ENCODE assay signal across 20 cellular contexts in genomic region chr1:93581917-93582850, GRCh38.
DNase-seq lines count a peak whose midpoint lies in the region; ATAC-seq and TF ChIP-seq lines count a peak whose summit lies in the region.
"Had no signal": no experiment of that assay in that cellular context is flagged by ENCODE, and none has a peak within 500 bp of the region (broad histone marks: within the 10 kb centered on the region; RNA-seq: fewer than 3 reads in every experiment).

No MANE protein-coding gene starts in this region.

- H3K4me3 Mint-ChIP-seq in brain, result no peak overlapping the region
- H3K4me3 Mint-ChIP-seq: activated CD4-positive, alpha-beta memory T cell treated with anti-CD3 and anti-CD28 coated beads, Interleukin-2, amount 10 ng/mL, durations not matched to agents 7 days and 5 days; activated naive CD8-positive, alpha-beta T cell; T-helper 1 cell treated with Interleukin-12 subunit alpha and Interleukin-12 subunit beta and Interleukin-4 antibody, amounts not matched to agents 30 μg/mL and 1 μg/mL, for 36 hours had no signal

- H2AK5ac ChIP-seq in neuronal stem cell (ENCODE audit: low read depth, low read length), result no peak overlapping the region

- H3K9me3 ChIP-seq in left ventricle myocardium inferior (replicated peaks) (no peaks in the 10 kb centered on the region), neuronal stem cell (replicated peaks in 1 of 2; ENCODE audit: control insufficient read depth in 2 of 2, insufficient read depth in 1 of 2, low read depth in 1 of 2, low read length in 2 of 2) (no peaks in the 10 kb centered on the region), tibial nerve (no peaks in the 10 kb centered on the region)

- no peak for ATAC-seq in left ventricle myocardium superior
- no peak for ATAC-seq in HG02884 (IDR thresholded peaks at IDR 0.05; ENCODE audit: unreplicated experiment)
- ATAC-seq: foreskin keratinocyte, left cardiac atrium had no signal

- no peak overlapping the region for H3K18ac ChIP-seq in neuronal stem cell (ENCODE audit: low read length)

- no peak overlapping the region for H3K14ac ChIP-seq in neuronal stem cell (ENCODE audit: low read length)

- H3K9me3 Mint-ChIP-seq in brain, result no peaks in the 10 kb centered on the region
- H3K9me3 Mint-ChIP-seq: activated CD4-positive, alpha-beta memory T cell treated with anti-CD3 and anti-CD28 coated beads, Interleukin-2, amount 10 ng/mL, durations not matched to agents 7 days and 5 days; T-helper 1 cell treated with Interleukin-12 subunit alpha and Interleukin-12 subunit beta and Interleukin-4 antibody, amounts not matched to agents 30 μg/mL and 1 μg/mL, for 36 hours had no signal

- H3K4me2 ChIP-seq in neuronal stem cell (ENCODE audit: insufficient read depth, low read length, poor library complexity, severe bottlenecking), result no peak overlapping the region

- no peak overlapping the region for H2BK12ac ChIP-seq in neuronal stem cell (ENCODE audit: low read length)

- H3K27ac ChIP-seq in left ventricle myocardium inferior (replicated peaks), result peak overlapping the region; percentile 93
- no peak overlapping the region for H3K27ac ChIP-seq in neuronal stem cell (replicated peaks; ENCODE audit: low read length)
- no peak overlapping the region for H3K27ac ChIP-seq in tibial nerve
- H3K27ac ChIP-seq: brain microvascular endothelial cell, foreskin keratinocyte had no signal

- H2AFZ ChIP-seq in neuronal stem cell (ENCODE audit: low read length), result no peak overlapping the region

- no peaks in the 10 kb centered on the region for H3K27me3 Mint-ChIP-seq in brain
- H3K27me3 Mint-ChIP-seq: activated CD4-positive, alpha-beta memory T cell treated with anti-CD3 and anti-CD28 coated beads, Interleukin-2, amount 10 ng/mL, durations not matched to agents 7 days and 5 days; activated naive CD8-positive, alpha-beta T cell had no signal

- TF ChIP-seq CTCF in left ventricle myocardium inferior (IDR thresholded peaks at IDR 0.05; ENCODE audit: borderline replicate concordance) (no peak), brain (conservative IDR thresholded peaks at IDR 0.05) (no peak), tibial nerve (IDR thresholded peaks at IDR 0.05) (no peak), GM13977 (IDR thresholded peaks at IDR 0.05; ENCODE audit: extremely low read depth, insufficient read depth, missing control alignments) (no peak)

- no peaks in the 10 kb centered on the region for H3K79me1 ChIP-seq in neuronal stem cell (ENCODE audit: low read depth, low read length)

- in situ Hi-C loops in GM13977 (cut with MboI; ENCODE audit: low pct_unique_long_range_greater_than_20kb, low sequenced_read_pairs, unreplicated experiment), result no loop called here

- DNase-seq in left ventricle myocardium inferior, result no peak
- DNase-seq in left ventricle myocardium superior, result no peak
- no peak for DNase-seq in neuronal stem cell (ENCODE audit: low spot score)
- DNase-seq in NOMO-1 treated with DMSO at 0.1 percent for 48 hours (lab: John Stamatoyannopoulos, UW; ENCODE audit: unreplicated experiment), result no peak
- DNase-seq in tibial nerve (ENCODE audit: low spot score in 2 of 2), result no peak
- DNase-seq in GM13977 (ENCODE audit: low spot score), result no peak
- DNase-seq: activated CD4-positive, alpha-beta memory T cell treated with anti-CD3 and anti-CD28 coated beads, Interleukin-2, amount 10 ng/mL, durations not matched to agents 7 days and 5 days; brain microvascular endothelial cell; C1 segment of cervical spinal cord; DMS153; foreskin keratinocyte; left cardiac atrium; NCI-H1436 treated with DMSO at 0.1 percent for 48 hours; NCI-H2227 treated with DMSO at 0.1 percent for 48 hours; SIG-M5 had no signal

- H3K36me3 ChIP-seq in left ventricle myocardium inferior (peaks cover 45% of the 10 kb centered on the region), neuronal stem cell (replicated peaks in 1 of 2; ENCODE audit: control insufficient read depth in 2 of 2, insufficient read depth in 2 of 2, low read length in 2 of 2) (peaks cover 16 to 93% of the 10 kb centered on the region in 2 donors), tibial nerve (peaks cover 5 to 72% (median 5%) of the 10 kb centered on the region in 3 donors)

- H3K27me3 ChIP-seq in left ventricle myocardium inferior (ENCODE audit: low read depth) (no peaks in the 10 kb centered on the region), neuronal stem cell (ENCODE audit: control insufficient read depth in 3 of 3, insufficient read depth in 3 of 3, low read depth in 1 of 3, low read length in 3 of 3) (no peaks in the 10 kb centered on the region), tibial nerve (no peaks in the 10 kb centered on the region)
- H3K27me3 ChIP-seq: brain microvascular endothelial cell, foreskin keratinocyte had no signal

- H2BK5ac ChIP-seq in neuronal stem cell (ENCODE audit: low read length), result no peak overlapping the region

- H3K4me1 Mint-ChIP-seq in brain, result peaks cover 30% of the 10 kb centered on the region
- H3K4me1 Mint-ChIP-seq: activated CD4-positive, alpha-beta memory T cell treated with anti-CD3 and anti-CD28 coated beads, Interleukin-2, amount 10 ng/mL, durations not matched to agents 7 days and 5 days had no signal

- H3K4me3 ChIP-seq in left ventricle myocardium inferior (no peak overlapping the region), neuronal stem cell (ENCODE audit: low read length in 2 of 2) (peak overlapping the region in 1 of 2 donors; percentile 48), tibial nerve (no peak overlapping the region)
- H3K4me3 ChIP-seq: skin epidermis had no signal

- peaks cover 6% of the 10 kb centered on the region for H3K36me3 Mint-ChIP-seq in brain
- H3K36me3 Mint-ChIP-seq: activated naive CD8-positive, alpha-beta T cell had no signal

- no peak for TF ChIP-seq POLR2A in tibial nerve (IDR thresholded peaks at IDR 0.05)

- H3K4ac ChIP-seq in neuronal stem cell (ENCODE audit: low read length), result no peak overlapping the region

- intact Hi-C loops in left ventricle myocardium inferior (cut with micrococcal nuclease), result no loop called here
- intact Hi-C loops in left ventricle myocardium superior (cut with micrococcal nuclease), result no loop called here

- no CpG with 5 or more reads among the region's 23 CpGs for WGBS in neuronal stem cell (ENCODE audit: extremely low coverage in 2 of 2, insufficient read length in 2 of 2, insufficient replicate concordance in 1 of 2), 2 donors
- WGBS in tibial nerve, 2 donors, result 90 to 91% methylated on average over 22 to 23 of the region's 23 CpGs

- no peak overlapping the region for H3K9ac ChIP-seq in neuronal stem cell (ENCODE audit: low read depth, low read length, poor library complexity)

- peak overlapping the region; percentile 57 for H4K91ac ChIP-seq in neuronal stem cell (ENCODE audit: low read depth, low read length, poor library complexity)

- H4K8ac ChIP-seq in neuronal stem cell (ENCODE audit: low read depth, low read length), result no peak overlapping the region

- peak overlapping the region in 3 of 5 experiments; percentile 31 to 48 (median 47) for H3K27ac Mint-ChIP-seq in brain
- H3K27ac Mint-ChIP-seq: activated CD4-positive, alpha-beta memory T cell treated with anti-CD3 and anti-CD28 coated beads, Interleukin-2, amount 10 ng/mL, durations not matched to agents 7 days and 5 days; activated naive CD8-positive, alpha-beta T cell; T-helper 1 cell treated with Interleukin-12 subunit alpha and Interleukin-12 subunit beta and Interleukin-4 antibody, amounts not matched to agents 30 μg/mL and 1 μg/mL, for 36 hours had no signal

- H2BK15ac ChIP-seq in neuronal stem cell (ENCODE audit: low read length), result no peak overlapping the region

- no peak overlapping the region for H3K23ac ChIP-seq in neuronal stem cell (ENCODE audit: low read depth, low read length, poor library complexity)

- no peak for TF ChIP-seq EP300 in tibial nerve (IDR thresholded peaks at IDR 0.05)

- no peak overlapping the region for H2BK120ac ChIP-seq in neuronal stem cell (ENCODE audit: low read depth, low read length)

- peaks cover 82% of the 10 kb centered on the region for H3K4me1 ChIP-seq in left ventricle myocardium inferior
- peaks cover 2% of the 10 kb centered on the region in 2 donors for H3K4me1 ChIP-seq in neuronal stem cell (ENCODE audit: control insufficient read depth in 2 of 2, insufficient read depth in 1 of 2, low read depth in 1 of 2, low read length in 2 of 2)
- peaks cover 0 to 35% (median 3%) of the 10 kb centered on the region in 4 donors for H3K4me1 ChIP-seq in tibial nerve
